Comparison of ENCODE assay signal across 17 cellular contexts in genomic region chr2:180145163-180145562, GRCh38.
A peak's percentile ranks its signal among the peaks of the same experiment; 100 is the strongest.
DNase-seq lines count a peak whose midpoint lies in the region; ATAC-seq, FAIRE-seq and TF ChIP-seq lines count a peak whose summit lies in the region.
"Had no signal": no experiment of that assay in that cellular context is flagged by ENCODE, and none has a peak within 500 bp of the region (broad histone marks: within the 10 kb centered on the region; RNA-seq: fewer than 3 reads in every experiment).

No MANE protein-coding gene starts in this region.

- no peak for DNase-seq in H9
- no peak for DNase-seq in HFFc6
- DNase-seq in H1 (ENCODE audit: low read depth in 1 of 2, low spot score in 2 of 2) = no peak
- DNase-seq in EL = no peak
- DNase-seq in prostate gland (ENCODE audit: low spot score) = no peak
- DNase-seq: BE2C; CD4-positive, alpha-beta memory T cell; DND-41; GF-D8; H7; KG1 had no signal

- H3K4ac ChIP-seq in H9 (ENCODE audit: low read depth, low read length) = no peak overlapping the region
- no peak overlapping the region for H3K4ac ChIP-seq in H1 (replicated peaks; ENCODE audit: insufficient read length, low read depth, low read length)

- peak; percentile 42 for FAIRE-seq in H1 (lab: Jason Lieb, UNC)
- FAIRE-seq: A549 had no signal

- no peak overlapping the region for H2BK20ac ChIP-seq in H9 (ENCODE audit: low read depth, low read length, poor library complexity, severe bottlenecking)
- H2BK20ac ChIP-seq in H1 (ENCODE audit: low read length) = peak overlapping the region; percentile 51; the same call in 1 of the 2 replicates

- H3K4me1 Mint-ChIP-seq in H9 (peaks cover 44 to 47% of the 10 kb centered on the region in 2 experiments), HFFc6 (ENCODE audit: low read depth) (peaks cover 19% of the 10 kb centered on the region; the same call in 1 of the 2 replicates)
- H3K4me1 Mint-ChIP-seq: CD4-positive, alpha-beta memory T cell; IgD-negative memory B cell had no signal

- H3K4me2 ChIP-seq in H9 (ENCODE audit: insufficient read depth, insufficient read length, low read length) (no peak overlapping the region), H1 (ENCODE audit: insufficient read depth in 1 of 2, low read depth in 2 of 2, low read length in 2 of 2) (no peak overlapping the region), parathyroid adenoma (ENCODE audit: low read length) (no peak overlapping the region)
- H3K4me2 ChIP-seq: A549 had no signal

- H3K4me1 ChIP-seq in H9 (ENCODE audit: insufficient read depth, low read length) (peaks cover 5% of the 10 kb centered on the region; the same call in 1 of the 2 replicates), H1 (replicated peaks in 1 of 4; ENCODE audit: control insufficient read depth in 3 of 4, insufficient read depth in 4 of 4, low read length in 3 of 4) (peaks cover 2 to 10% (median 5%) of the 10 kb centered on the region in 4 experiments; a peak in 5 of 7 replicates), parathyroid adenoma (peaks cover 8% of the 10 kb centered on the region), prostate gland (replicated peaks) (no peaks in the 10 kb centered on the region)
- H3K4me1 ChIP-seq: A549, BE2C had no signal

- H2BK15ac ChIP-seq in H9 (ENCODE audit: low read depth, low read length) = no peak overlapping the region
- H2BK15ac ChIP-seq in H1 (ENCODE audit: low read length) = no peak overlapping the region

- H3K9me3 ChIP-seq in H9 (ENCODE audit: control insufficient read depth, low read depth, low read length) (no peaks in the 10 kb centered on the region), H1 (ENCODE audit: insufficient read depth in 2 of 2, low read depth in 1 of 2, low read length in 1 of 2) (no peaks in the 10 kb centered on the region), parathyroid adenoma (ENCODE audit: control insufficient read depth, low read length) (no peaks in the 10 kb centered on the region), prostate gland (no peaks in the 10 kb centered on the region)
- H3K9me3 ChIP-seq: A549, BE2C had no signal

- no peak overlapping the region for H2BK120ac ChIP-seq in H9 (ENCODE audit: low read depth, low read length, poor library complexity, severe bottlenecking)
- H2BK120ac ChIP-seq in H1 (replicated peaks; ENCODE audit: low read depth, low read length) = no peak overlapping the region

- H3K36me3 Mint-ChIP-seq in H9 (ENCODE audit: insufficient read depth in 1 of 3, low read depth in 3 of 3) = no peaks in the 10 kb centered on the region; a peak in 2 of 7 replicates
- no peaks in the 10 kb centered on the region for H3K36me3 Mint-ChIP-seq in HFFc6 (ENCODE audit: low read depth)
- H3K36me3 Mint-ChIP-seq: CD4-positive, alpha-beta memory T cell; IgD-negative memory B cell had no signal

- H3K36me3 ChIP-seq in H1 (ENCODE audit: control insufficient read depth in 2 of 4, insufficient read depth in 4 of 4, low read length in 3 of 4) (no peaks in the 10 kb centered on the region), parathyroid adenoma (ENCODE audit: control insufficient read depth, insufficient read depth, low read length) (no peaks in the 10 kb centered on the region), prostate gland (no peaks in the 10 kb centered on the region)
- H3K36me3 ChIP-seq: BE2C had no signal

- no peak overlapping the region for H3T11ph ChIP-seq in H9 (ENCODE audit: low read length)

- 0 out of 3 replicates have a peak, but pooled peaks have one; percentile 26 for TF ChIP-seq CTCF in H9 (conservative IDR thresholded peaks at IDR 0.05)
- TF ChIP-seq CTCF in HFFc6 (IDR thresholded peaks at IDR 0.05) = no peak
- TF ChIP-seq CTCF in H1 (IDR thresholded peaks at IDR 0.05; ENCODE audit: control extremely low read depth in 1 of 3, insufficient read depth in 1 of 3, low read depth in 1 of 3, low read length in 3 of 3) = no peak
- TF ChIP-seq CTCF in parathyroid adenoma (IDR thresholded peaks at IDR 0.05) = no peak
- TF ChIP-seq CTCF in prostate gland (IDR thresholded peaks at IDR 0.05) = no peak

- no peak overlapping the region for H4K91ac ChIP-seq in H9 (ENCODE audit: insufficient read length, low read depth, low read length)
- no peak overlapping the region for H4K91ac ChIP-seq in H1 (replicated peaks; ENCODE audit: insufficient read length, low read length)

- H3K9ac ChIP-seq in H9 (ENCODE audit: extremely low read depth, insufficient read length, low read length) (no peak overlapping the region), H1 (replicated peaks in 1 of 4; ENCODE audit: extremely low read depth in 1 of 4, low read depth in 3 of 4, low read length in 3 of 4) (no peak overlapping the region), parathyroid adenoma (no peak overlapping the region)

- H3K23me2 ChIP-seq in H9 (ENCODE audit: insufficient read length, low read depth, low read length, poor library complexity, severe bottlenecking) = no peaks in the 10 kb centered on the region
- H3K23me2 ChIP-seq in H1 (ENCODE audit: low read depth, low read length) = no peaks in the 10 kb centered on the region

- H3K9me3 Mint-ChIP-seq in H9 (no peaks in the 10 kb centered on the region), HFFc6 (no peaks in the 10 kb centered on the region)
- H3K9me3 Mint-ChIP-seq: CD4-positive, alpha-beta memory T cell; IgD-negative memory B cell had no signal

- H3K56ac ChIP-seq in H9 (ENCODE audit: insufficient read length, low read depth, low read length) (no peak overlapping the region), H1 (replicated peaks; ENCODE audit: insufficient read length, low read depth, low read length) (no peak overlapping the region)

- peak overlapping the region; percentile 23 for H3K27ac ChIP-seq in H9 (ENCODE audit: insufficient read length, low read depth, low read length)
- no peak overlapping the region for H3K27ac ChIP-seq in H1 (ENCODE audit: low read depth, low read length)
- H3K27ac ChIP-seq in parathyroid adenoma = no peak overlapping the region
- H3K27ac ChIP-seq in prostate gland = no peak overlapping the region
- H3K27ac ChIP-seq: A549, C4-2B, HL-60 had no signal

- H4K5ac ChIP-seq in H9 (ENCODE audit: insufficient read length, low read depth, low read length) = no peak overlapping the region
- H4K5ac ChIP-seq in H1 (ENCODE audit: insufficient read length, low read depth, low read length) = peak overlapping the region; percentile 2

- H4K8ac ChIP-seq in H9 (replicated peaks; ENCODE audit: insufficient read length, low read depth, low read length) (no peak overlapping the region), H1 (ENCODE audit: extremely low read depth, insufficient read depth, low read length) (no peak overlapping the region)

- intact Hi-C loops in prostate gland (cut with DNase I) = no loop called here

- H3K14ac ChIP-seq in H9 (ENCODE audit: insufficient read depth, low read length) = no peak overlapping the region
- no peak overlapping the region for H3K14ac ChIP-seq in H1 (ENCODE audit: insufficient read length)

- WGBS in H9 (ENCODE audit: extremely low coverage, insufficient read length, low lambda C conversion rate) = no CpG with 5 or more reads among the region's 5 CpGs
- WGBS in H1 (ENCODE audit: extremely low coverage in 1 of 2, insufficient coverage in 1 of 2, insufficient read length in 1 of 2, insufficient replicate concordance in 2 of 2, low coverage in 1 of 2, low lambda C conversion rate in 2 of 2, missing lambda C conversion rate in 1 of 2), 2 experiments = 77% methylated on average over 5 of the region's 5 CpGs; no CpG with 5 or more reads in 1 of the 2 experiments
- 93% methylated on average over 5 of the region's 5 CpGs for WGBS in prostate gland

- H4K20me1 ChIP-seq in H9 (ENCODE audit: control insufficient read depth, insufficient read depth, insufficient read length) (no peaks in the 10 kb centered on the region), H1 (replicated peaks in 1 of 2; ENCODE audit: control insufficient read depth in 1 of 2, insufficient read depth in 2 of 2, low read length in 2 of 2) (no peaks in the 10 kb centered on the region)

- no peak for TF ChIP-seq EP300 in H1 (IDR thresholded peaks at IDR 0.05; ENCODE audit: borderline replicate concordance in 1 of 2, low read depth in 2 of 2, low read length in 2 of 2)

- H3K23ac ChIP-seq in H9 (ENCODE audit: insufficient read length, low read depth, low read length) (no peak overlapping the region), H1 (ENCODE audit: insufficient read length) (no peak overlapping the region)

- TF ChIP-seq RAD21 in H1 (IDR thresholded peaks at IDR 0.05 in 1 of 2, conservative IDR thresholded peaks at IDR 0.05 in 1 of 2; ENCODE audit: low read depth in 2 of 2, low read length in 2 of 2) = no peak

- no peak overlapping the region for H3K4me3 ChIP-seq in H1 (ENCODE audit: extremely low read depth in 1 of 4, insufficient read depth in 2 of 4, low read depth in 3 of 4, low read length in 4 of 4)
- no peak overlapping the region for H3K4me3 ChIP-seq in parathyroid adenoma (ENCODE audit: low read depth, low read length)
- H3K4me3 ChIP-seq in prostate gland = no peak overlapping the region
- H3K4me3 ChIP-seq: A549 had no signal

- no peak for TF ChIP-seq POLR2A in H1 (IDR thresholded peaks at IDR 0.05; ENCODE audit: control extremely low read depth in 1 of 2, low read depth in 2 of 2, low read length in 2 of 2)
- no peak for TF ChIP-seq POLR2A in prostate gland (IDR thresholded peaks at IDR 0.05)

- H3K79me2 ChIP-seq in H9 (ENCODE audit: insufficient read depth, low read length) (no peaks in the 10 kb centered on the region), H1 (ENCODE audit: control insufficient read depth in 1 of 2, insufficient read depth in 2 of 2, low read length in 2 of 2) (no peaks in the 10 kb centered on the region), parathyroid adenoma (no peaks in the 10 kb centered on the region)

- peak overlapping the region; percentile 34 to 94 (median 91); a peak in 5 of 7 replicates for H3K27ac Mint-ChIP-seq in H9
- no peak overlapping the region for H3K27ac Mint-ChIP-seq in HFFc6
- H3K27ac Mint-ChIP-seq: CD4-positive, alpha-beta memory T cell; IgD-negative memory B cell had no signal

- H2AK5ac ChIP-seq in H9 (ENCODE audit: insufficient read length, low read length) = no peak overlapping the region
- no peak overlapping the region for H2AK5ac ChIP-seq in H1 (ENCODE audit: low read depth, low read length)

- H3K18ac ChIP-seq in H9 (ENCODE audit: insufficient read length, low read depth, low read length) (no peak overlapping the region), H1 (ENCODE audit: extremely low read depth, low read length) (no peak overlapping the region)

- POLR2A ChIA-PET in H1 (lab: Charles Lee; ENCODE audit: partially characterized antibody) = no interaction called here

- CTCF ChIA-PET in H1 (lab: Charles Lee; ENCODE audit: partially characterized antibody) = interaction anchor here (1.8 kb wide), 1 partner anchor 19 kb away, joined by 4 read pairs; no protein-coding TSS in a partner anchor

- H2BK5ac ChIP-seq in H9 (ENCODE audit: insufficient read length, low read length) (no peak overlapping the region), H1 (ENCODE audit: low read depth, low read length) (no peak overlapping the region)

- H3K4me3 Mint-ChIP-seq in H9 = no peak overlapping the region; a peak in 2 of 5 replicates
- peak overlapping the region; percentile 18; the same call in 1 of the 2 replicates for H3K4me3 Mint-ChIP-seq in HFFc6
- H3K4me3 Mint-ChIP-seq: CD4-positive, alpha-beta memory T cell; IgD-negative memory B cell had no signal

- ATAC-seq in GM21526 (IDR thresholded peaks at IDR 0.05; ENCODE audit: low FRiP score, unreplicated experiment) = no peak
- ATAC-seq: A549 had no signal

- H3K27me3 Mint-ChIP-seq in H9 (ENCODE audit: low read depth) (no peaks in the 10 kb centered on the region), HFFc6 (ENCODE audit: insufficient read depth) (peaks cover 2% of the 10 kb centered on the region; the same call in 1 of the 2 replicates)

- H3K27me3 ChIP-seq in H9 (ENCODE audit: insufficient read depth, low read length) (no peaks in the 10 kb centered on the region; the same call in 1 of the 2 replicates), H1 (replicated peaks in 1 of 4; ENCODE audit: control insufficient read depth in 3 of 4, extremely low read depth in 1 of 4, insufficient read depth in 3 of 4, low read length in 3 of 4) (no peaks in the 10 kb centered on the region), parathyroid adenoma (ENCODE audit: control insufficient read depth, insufficient read depth, low read length) (no peaks in the 10 kb centered on the region), prostate gland (replicated peaks; ENCODE audit: insufficient read depth) (no peaks in the 10 kb centered on the region)
- H3K27me3 ChIP-seq: BE2C had no signal

- H2BK12ac ChIP-seq in H9 (ENCODE audit: insufficient read length, low read depth, low read length) (no peak overlapping the region), H1 (ENCODE audit: low read depth, low read length) (no peak overlapping the region)

- no peak overlapping the region for H2AFZ ChIP-seq in H9 (ENCODE audit: low read length)
- peak overlapping the region; percentile 39; the same call in 1 of the 2 replicates for H2AFZ ChIP-seq in H1 (ENCODE audit: low read length)
- peak overlapping the region; percentile 67 for H2AFZ ChIP-seq in parathyroid adenoma

- H3K79me1 ChIP-seq in H9 (ENCODE audit: insufficient read depth, low read depth, low read length, poor library complexity, severe bottlenecking) = no peaks in the 10 kb centered on the region
- H3K79me1 ChIP-seq in H1 (ENCODE audit: low read depth, low read length) = no peaks in the 10 kb centered on the region
